Comparison of ENCODE assay signal across 8 cellular contexts in the genomic region with DNA sequence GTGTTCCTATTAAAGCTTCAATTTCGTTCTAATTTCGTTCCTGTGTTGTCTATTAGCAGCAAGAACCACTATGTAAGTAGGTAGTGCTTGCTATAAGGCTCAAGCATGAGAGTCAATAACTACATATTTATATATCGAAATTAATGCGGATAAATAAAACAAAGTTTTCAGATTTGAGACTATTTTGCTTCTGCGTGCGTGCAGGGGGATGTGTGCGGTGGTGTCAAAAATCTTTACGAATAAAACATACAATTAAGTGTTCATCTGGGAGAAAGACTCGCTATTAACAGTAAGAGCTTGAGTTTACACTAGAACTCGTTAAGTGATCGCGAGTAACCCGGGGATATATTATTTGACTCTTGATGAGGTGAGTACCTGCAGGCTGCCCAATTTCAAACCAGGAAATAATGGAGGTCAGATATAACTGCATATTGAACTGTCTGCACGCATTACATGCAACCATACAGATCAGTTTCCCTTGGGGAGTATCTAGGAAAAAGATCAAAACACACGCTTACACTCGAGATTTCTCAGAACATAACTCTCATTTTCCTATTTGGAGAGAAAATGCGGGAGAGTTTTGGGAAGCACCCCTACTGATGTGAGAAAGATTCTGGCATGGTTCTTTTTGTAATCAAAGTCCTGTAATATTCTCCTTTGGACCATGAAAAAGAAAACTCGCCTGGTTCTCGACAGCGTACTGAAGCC. TPM values are rescaled to one million over a fixed set of nuclear protein-coding genes. Genes with fewer than 3 reads are reported as not detected.
DNase-seq lines count a peak whose midpoint lies in the region; FAIRE-seq and TF ChIP-seq lines count a peak whose summit lies in the region.

No MANE protein-coding gene starts in this region.

- no peak for FAIRE-seq in kidney (lab: Jason Lieb, UNC)

- no peaks in the 10 kb centered on the region for H3K27me3 ChIP-seq in stomach smooth muscle (ENCODE audit: control insufficient read depth in 1 of 2, insufficient read depth in 2 of 2, low read length in 2 of 2)

- H3K36me3 ChIP-seq in kidney (ENCODE audit: control insufficient read depth in 1 of 2, insufficient read depth in 2 of 2, low read length in 2 of 2) (peaks cover 0 to 8% of the 10 kb centered on the region in 2 donors), stomach smooth muscle (ENCODE audit: control insufficient read depth in 2 of 2, insufficient read depth in 2 of 2, low read length in 2 of 2) (peaks cover 0 to 9% of the 10 kb centered on the region in 2 donors)

- in situ Hi-C loops in astrocyte of the cerebellum (cut with HindIII; ENCODE audit: low sequenced_read_pairs): no loop called here

- H3K9ac ChIP-seq in kidney (ENCODE audit: low read length in 2 of 2) (peak overlapping the region; percentile 75 to 91), stomach smooth muscle (ENCODE audit: low read length in 2 of 2) (peak overlapping the region; percentile 76 to 90)

- H3K27ac ChIP-seq in kidney (ENCODE audit: low read depth in 2 of 2, low read length in 2 of 2) (peak overlapping the region; percentile 89 to 96), stomach smooth muscle (ENCODE audit: low read length) (peak overlapping the region; percentile 90)

- H3K4me1 ChIP-seq in kidney (ENCODE audit: control insufficient read depth in 1 of 2, insufficient read depth in 1 of 2, low read depth in 1 of 2, low read length in 2 of 2) (peaks cover 0 to 3% of the 10 kb centered on the region in 2 donors), stomach smooth muscle (ENCODE audit: control insufficient read depth, insufficient read depth, low read length) (no peaks in the 10 kb centered on the region)

- H3K4me3 ChIP-seq in LNCaP clone FGC (ENCODE audit: low read depth, low read length) (peak overlapping the region; percentile 92), astrocyte of the cerebellum (ENCODE audit: low read depth, low read length) (peak overlapping the region; percentile 69), kidney (ENCODE audit: low read length in 2 of 2) (peak overlapping the region; percentile 79 to 96), stomach smooth muscle (ENCODE audit: low read length in 2 of 2) (peak overlapping the region; percentile 85 to 86)

- no peaks in the 10 kb centered on the region for H3K9me3 ChIP-seq in kidney (ENCODE audit: control insufficient read depth in 1 of 2, low read length in 2 of 2)
- H3K9me3 ChIP-seq in stomach smooth muscle (ENCODE audit: control insufficient read depth in 2 of 2, low read length in 2 of 2): no peaks in the 10 kb centered on the region

- intact Hi-C loops in kidney (cut with DNase I): no loop called here

- DNase-seq in NCI-H2107 treated with DMSO at 0.1 percent for 48 hours (lab: John Stamatoyannopoulos, UW; ENCODE audit: unreplicated experiment) (peak; percentile 28), NCI-H2107 (lab: John Stamatoyannopoulos, UW) (no peak), LNCaP clone FGC (ENCODE audit: low read depth) (no peak), astrocyte of the cerebellum (ENCODE audit: low read depth) (no peak), kidney (no peak), Ammon's horn (ENCODE audit: low spot score) (no peak), hepatic stellate cell (ENCODE audit: low spot score) (no peak)

- no peak for TF ChIP-seq CTCF in LNCaP clone FGC (IDR thresholded peaks at IDR 0.05; ENCODE audit: control insufficient read depth, extremely low read depth, insufficient read depth)
- no peak for TF ChIP-seq CTCF in astrocyte of the cerebellum (IDR thresholded peaks at IDR 0.05; ENCODE audit: low read depth, low read length, missing control alignments)
- no peak for TF ChIP-seq CTCF in kidney (IDR thresholded peaks at IDR 0.05; ENCODE audit: borderline replicate concordance, extremely low read depth, insufficient read depth)

RNA-seq across cellular contexts. Expression of gene TWF1, which starts 0.8 kb away (rescaled TPM):
- 75.0 TPM for total RNA-seq in kidney
- 41.0 TPM for polyA plus RNA-seq in kidney (ENCODE audit: insufficient read depth, low read depth, low replicate concordance)

RNA-seq across cellular contexts. Expression of gene TMEM117, which starts 30.6 kb away (rescaled TPM):
- 6.0 TPM for total RNA-seq in kidney
- polyA plus RNA-seq in kidney (ENCODE audit: insufficient read depth, low read depth, low replicate concordance): 5.9 TPM

RNA-seq across cellular contexts. Expression of gene IRAK4, which starts 46.6 kb away (rescaled TPM):
- total RNA-seq in kidney: 29.7 TPM
- 10.1 TPM for polyA plus RNA-seq in kidney (ENCODE audit: insufficient read depth, low read depth, low replicate concordance)

RNA-seq across cellular contexts. Expression of gene PUS7L, which starts 46.7 kb away (rescaled TPM):
- total RNA-seq in kidney: 14.5 TPM
- 1.8 TPM for polyA plus RNA-seq in kidney (ENCODE audit: insufficient read depth, low read depth, low replicate concordance)
